In genomic region chr10:46911151-46911876, GRCh38 we compare ENCODE assay signal across 9 cellular contexts. TPM values are rescaled to one million over a fixed set of nuclear protein-coding genes. Genes with fewer than 3 reads are reported as not detected.
DNase-seq lines count a peak whose midpoint lies in the region; ATAC-seq and TF ChIP-seq lines count a peak whose summit lies in the region.
"Not testable (repeated sequence)": the region's sequence is repeated elsewhere in the genome, so short reads cannot be mapped to it uniquely, and the experiment has no call there.
"Had no signal": no experiment of that assay in that cellular context is flagged by ENCODE, and none has a peak within 500 bp of the region (broad histone marks: within the 10 kb centered on the region; RNA-seq: fewer than 3 reads in every experiment).

A gene with protein sequence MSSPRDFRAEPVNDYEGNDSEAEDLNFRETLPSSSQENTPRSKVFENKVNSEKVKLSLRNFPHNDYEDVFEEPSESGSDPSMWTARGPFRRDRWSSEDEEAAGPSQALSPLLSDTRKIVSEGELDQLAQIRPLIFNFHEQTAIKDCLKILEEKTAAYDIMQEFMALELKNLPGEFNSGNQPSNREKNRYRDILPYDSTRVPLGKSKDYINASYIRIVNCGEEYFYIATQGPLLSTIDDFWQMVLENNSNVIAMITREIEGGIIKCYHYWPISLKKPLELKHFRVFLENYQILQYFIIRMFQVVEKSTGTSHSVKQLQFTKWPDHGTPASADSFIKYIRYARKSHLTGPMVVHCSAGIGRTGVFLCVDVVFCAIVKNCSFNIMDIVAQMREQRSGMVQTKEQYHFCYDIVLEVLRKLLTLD (plus strand): TSS chr10:46911428. CDS start chr10:46932500, 21,072 bp downstream.

- H3K9me2 ChIP-seq in GM23338 (ENCODE audit: insufficient read depth), result not testable (repeated sequence)

- not testable (repeated sequence) for TF ChIP-seq CTCF in GM23338 (conservative IDR thresholded peaks at IDR 0.05; ENCODE audit: low read depth in 2 of 2); omental fat pad (IDR thresholded peaks at IDR 0.05); suprapubic skin (IDR thresholded peaks at IDR 0.05)

- ATAC-seq in GM23338 (peak; percentile 98), left ventricle myocardium superior (peak; percentile 97), omental fat pad (ENCODE audit: low FRiP score) (peak; percentile 64)

- no CpG with 5 or more reads among the region's 50 CpGs for WGBS in suprapubic skin

- H4K20me1 ChIP-seq in GM23338 (replicated peaks; ENCODE audit: insufficient read depth), result not testable (repeated sequence)

- peak in 2 of 5 donors; percentile 0 to 2 for DNase-seq in CD4-positive, alpha-beta memory T cell
- DNase-seq in GM23338 (ENCODE audit: low spot score); omental fat pad (ENCODE audit: low spot score); suprapubic skin (ENCODE audit: low spot score in 2 of 2): not testable (repeated sequence)
- DNase-seq in RPMI7951 (ENCODE audit: low read depth) (peak; percentile 48), dermis blood vessel endothelial cell (peak; percentile 0), left ventricle myocardium superior (peak; percentile 82)
- peak; percentile 5 for DNase-seq in activated naive CD4-positive, alpha-beta T cell treated with anti-CD3 and anti-CD28 coated beads for 36 hours

- H3K36me3 Mint-ChIP-seq in CD4-positive, alpha-beta memory T cell; GM23338 (ENCODE audit: low read depth); activated naive CD4-positive, alpha-beta T cell treated with anti-CD3 and anti-CD28 coated beads for 36 hours (ENCODE audit: low read depth): not testable (repeated sequence)

- not testable (repeated sequence) for H3K79me2 ChIP-seq in GM23338 (replicated peaks; ENCODE audit: insufficient read depth)

- not testable (repeated sequence) for TF ChIP-seq POLR2A in suprapubic skin (IDR thresholded peaks at IDR 0.05)

- H3K4me3 Mint-ChIP-seq in CD4-positive, alpha-beta memory T cell, result peak within 1 kb of the TSS in 6 of 8 donors; percentile 20 to 67 (median 61)
- not testable (repeated sequence) for H3K4me3 Mint-ChIP-seq in GM23338
- H3K4me3 Mint-ChIP-seq in activated naive CD4-positive, alpha-beta T cell treated with anti-CD3 and anti-CD28 coated beads for 36 hours, result peak within 1 kb of the TSS; percentile 41

- CTCF ChIA-PET in CD4-positive, alpha-beta memory T cell (lab: Charles Lee; ENCODE audit: partially characterized antibody); activated naive CD4-positive, alpha-beta T cell treated with anti-CD3 and anti-CD28 coated beads for 36 hours (lab: Charles Lee): not testable (repeated sequence)

- H3K27ac ChIP-seq in CD4-positive, alpha-beta memory T cell (ENCODE audit: low read depth, low read length); GM23338 (ENCODE audit: low read depth); suprapubic skin: not testable (repeated sequence)

- not testable (repeated sequence) for H3K9me3 Mint-ChIP-seq in CD4-positive, alpha-beta memory T cell; GM23338; activated naive CD4-positive, alpha-beta T cell treated with anti-CD3 and anti-CD28 coated beads for 36 hours

- H3K4me1 ChIP-seq in CD4-positive, alpha-beta memory T cell (ENCODE audit: insufficient read depth, low read length); GM23338 (ENCODE audit: insufficient read depth); suprapubic skin: not testable (repeated sequence)

- not testable (repeated sequence) for H3K4me1 Mint-ChIP-seq in CD4-positive, alpha-beta memory T cell; GM23338; activated naive CD4-positive, alpha-beta T cell treated with anti-CD3 and anti-CD28 coated beads for 36 hours (ENCODE audit: low read depth)

- TF ChIP-seq EP300 in suprapubic skin (IDR thresholded peaks at IDR 0.05), result not testable (repeated sequence)

- H3K27me3 Mint-ChIP-seq in CD4-positive, alpha-beta memory T cell; GM23338 (ENCODE audit: insufficient read depth, low read depth, poor library complexity); activated naive CD4-positive, alpha-beta T cell treated with anti-CD3 and anti-CD28 coated beads for 36 hours (ENCODE audit: low read depth): not testable (repeated sequence)

- not testable (repeated sequence) for H3F3A ChIP-seq in GM23338 (replicated peaks; ENCODE audit: low read depth)

- POLR2A ChIA-PET in CD4-positive, alpha-beta memory T cell (lab: Charles Lee; ENCODE audit: partially characterized antibody), result not testable (repeated sequence)

- intact Hi-C loops in CD4-positive, alpha-beta memory T cell (cut with micrococcal nuclease); activated naive CD4-positive, alpha-beta T cell treated with anti-CD3 and anti-CD28 coated beads for 36 hours (cut with micrococcal nuclease); left ventricle myocardium superior (cut with micrococcal nuclease): not testable (repeated sequence)

- H3K4me3 ChIP-seq in CD4-positive, alpha-beta memory T cell (ENCODE audit: low read length in 2 of 2); GM23338: not testable (repeated sequence)
- peak within 1 kb of the TSS; percentile 24 for H3K4me3 ChIP-seq in suprapubic skin

- H2AFZ ChIP-seq in GM23338, result not testable (repeated sequence)

- H3K27me3 ChIP-seq in CD4-positive, alpha-beta memory T cell (ENCODE audit: insufficient read depth, low read length); GM23338 (ENCODE audit: insufficient read depth); suprapubic skin: not testable (repeated sequence)

- not testable (repeated sequence) for H3K9me3 ChIP-seq in CD4-positive, alpha-beta memory T cell (ENCODE audit: control insufficient read depth in 1 of 2, low read length in 2 of 2); suprapubic skin

- not testable (repeated sequence) for H3K4me2 ChIP-seq in GM23338

- H3K36me3 ChIP-seq in CD4-positive, alpha-beta memory T cell (ENCODE audit: insufficient read depth, low read length); GM23338 (ENCODE audit: insufficient read depth); suprapubic skin: not testable (repeated sequence)

- H3K27ac Mint-ChIP-seq in CD4-positive, alpha-beta memory T cell, result peak within 1 kb of the TSS in 2 of 7 donors; percentile 3 to 65
- not testable (repeated sequence) for H3K27ac Mint-ChIP-seq in GM23338; activated naive CD4-positive, alpha-beta T cell treated with anti-CD3 and anti-CD28 coated beads for 36 hours

RNA-seq across cellular contexts. Expression of the gene that starts here (rescaled TPM):
- total RNA-seq in CD4-positive, alpha-beta memory T cell, result 1 to 10 TPM; 1.0 to 1.9 TPM
- polyA plus RNA-seq in CD4-positive, alpha-beta memory T cell, result under 1 TPM; 0.67 to 0.95 TPM
- total RNA-seq in GM23338 (2014; rRNA removed; shearing (Covaris generic)), result not detected in 2 replicates
- polyA plus RNA-seq in GM23338 (2016; fragmentation: Nextera tagmentation; extraction: Ambion mirVana), result 0.13 TPM in 1 of 2 replicates, not detected in the other
- total RNA-seq in RPMI7951 (2014; rRNA removed; shearing (Covaris generic)), result 2.1 and 4.9 TPM in 2 replicates
- 1 to 10 TPM in 1 of 2 experiments, under 1 TPM in 1; 0.88 to 1.3 TPM for total RNA-seq in activated naive CD4-positive, alpha-beta T cell treated with anti-CD3 and anti-CD28 coated beads for 36 hours
- total RNA-seq in dermis blood vessel endothelial cell, result 1.1 and 5.3 TPM in 2 replicates
- total RNA-seq in left ventricle myocardium superior, result 15.7 TPM
- total RNA-seq in omental fat pad, result 1 to 10 TPM in 1 of 4 donors, under 1 TPM in 2, not detected in 1; 0.24 to 4.8 (median 0.95) TPM
- 10 to 100 TPM in 1 of 4 donors, 1 to 10 TPM in 3; 3.2 to 11.5 (median 6.4) TPM for total RNA-seq in suprapubic skin
- total RNA-seq: SJSA1 had no signal

Comparison
In these comparisons a context has a peak if more than half of its experiments do, and no peak if none do; other contexts are left out.
1. Peak in ATAC-seq in GM23338; RNA of the gene not detected or under 1 TPM.